Comparison of ENCODE assay signal across 9 cellular contexts in genomic region chr1:225845633-225846259, GRCh38. TPM values are rescaled to one million over a fixed set of nuclear protein-coding genes. Genes with fewer than 3 reads are reported as not detected.
DNase-seq lines count a peak whose midpoint lies in the region; ATAC-seq and TF ChIP-seq lines count a peak whose summit lies in the region.
"Had no signal": no experiment of that assay in that cellular context is flagged by ENCODE, and none has a peak within 500 bp of the region (broad histone marks: within the 10 kb centered on the region; RNA-seq: fewer than 3 reads in every experiment).

No MANE protein-coding gene starts in this region.

- DNase-seq in CD4-positive, alpha-beta T cell: peak in 4 of 10 experiments; percentile 16 to 35 (median 28)
- DNase-seq in adrenal gland: peak; percentile 79 to 89 (median 87)
- DNase-seq in left ventricle myocardium inferior: peak; percentile 78
- peak; percentile 51 for DNase-seq in putamen (ENCODE audit: low spot score)
- no peak for DNase-seq in activated gamma-delta T cell treated with Interleukin-2 at 50 U/mL for 16 hours

- H3K27ac ChIP-seq in CD4-positive, alpha-beta T cell (ENCODE audit: low read depth, low read length): no peak overlapping the region
- no peak overlapping the region; the same call in 1 of the 2 replicates for H3K27ac ChIP-seq in HEK293 (ENCODE audit: extremely low read depth, low read depth, low read length)
- no peak overlapping the region for H3K27ac ChIP-seq in OCI-LY1 (ENCODE audit: low read depth, low read length, poor library complexity, severe bottlenecking)
- peak overlapping the region in 3 of 5 donors; percentile 42 to 80 (median 54) for H3K27ac ChIP-seq in adrenal gland
- H3K27ac ChIP-seq in left ventricle myocardium inferior (replicated peaks): peak overlapping the region; percentile 58

- H3K4me1 ChIP-seq in HEK293 (ENCODE audit: control insufficient read depth, insufficient read depth, low read length) (no peaks in the 10 kb centered on the region), OCI-LY1 (ENCODE audit: insufficient read depth, low read length, severe bottlenecking) (peaks cover 33% of the 10 kb centered on the region), adrenal gland (replicated peaks in 1 of 2) (peaks cover 4 to 11% of the 10 kb centered on the region in 2 donors), left ventricle myocardium inferior (peaks cover 43% of the 10 kb centered on the region)

- H3K4me2 ChIP-seq in OCI-LY1 (ENCODE audit: low read length): no peak overlapping the region

- peaks cover 44% of the 10 kb centered on the region for H3K36me3 Mint-ChIP-seq in CD4-positive, alpha-beta T cell (ENCODE audit: low read depth)

- no peak for ATAC-seq in CD4-positive, alpha-beta T cell (ENCODE audit: poor library complexity)
- no peak for ATAC-seq in GM19324 (IDR thresholded peaks at IDR 0.05; ENCODE audit: low FRiP score, unreplicated experiment)

- TF ChIP-seq CTCF in CD4-positive, alpha-beta T cell (IDR thresholded peaks at IDR 0.05): peak; percentile 35
- peak; percentile 98 for TF ChIP-seq CTCF in HEK293 (tag by site-specific recombination; IDR thresholded peaks at IDR 0.05)
- TF ChIP-seq CTCF in OCI-LY1 (IDR thresholded peaks at IDR 0.05; ENCODE audit: low read length): peak; percentile 76
- peak; percentile 45 to 80 (median 69) for TF ChIP-seq CTCF in adrenal gland (IDR thresholded peaks at IDR 0.05)
- TF ChIP-seq CTCF in left ventricle myocardium inferior (IDR thresholded peaks at IDR 0.05; ENCODE audit: borderline replicate concordance): peak; percentile 82

- H3K9me3 Mint-ChIP-seq in CD4-positive, alpha-beta T cell: no peaks in the 10 kb centered on the region
- H3K9me3 Mint-ChIP-seq: T-helper 1 cell treated with Interleukin-12 subunit alpha and Interleukin-12 subunit beta and Interleukin-4 antibody, amounts not matched to agents 30 μg/mL and 1 μg/mL, for 36 hours had no signal

- peak overlapping the region; percentile 96 for H3K27ac Mint-ChIP-seq in CD4-positive, alpha-beta T cell
- H3K27ac Mint-ChIP-seq: T-helper 1 cell treated with Interleukin-12 subunit alpha and Interleukin-12 subunit beta and Interleukin-4 antibody, amounts not matched to agents 30 μg/mL and 1 μg/mL, for 36 hours had no signal

- no peak overlapping the region for H3K4me3 Mint-ChIP-seq in CD4-positive, alpha-beta T cell
- H3K4me3 Mint-ChIP-seq: T-helper 1 cell treated with Interleukin-12 subunit alpha and Interleukin-12 subunit beta and Interleukin-4 antibody, amounts not matched to agents 30 μg/mL and 1 μg/mL, for 36 hours had no signal

- 17 to 50% (median 38%) methylated on average over 1 to 11 of the region's 11 CpGs for WGBS in adrenal gland, 4 donors

- POLR2A ChIA-PET in CD4-positive, alpha-beta T cell (lab: Charles Lee): interaction anchor here (0.7 to 1.7 kb wide), 7 partner anchors 11 to 68 kb away, joined by 3 to 6 read pairs (median 3); partner anchors contain the start of gene SRP9
- POLR2A ChIA-PET in HEK293 (lab: Yijun Ruan, JAX): interaction anchor here (0.6 to 1.4 kb wide), 5 partner anchors 9 to 367 kb away, joined by 3 to 8 read pairs (median 3); partner anchors contain the start of genes SRP9 and TMEM63A

- H3K4me3 ChIP-seq in HEK293 (ENCODE audit: low read depth, low read length): no peak overlapping the region
- H3K4me3 ChIP-seq in OCI-LY1 (ENCODE audit: low read depth, low read length, poor library complexity, severe bottlenecking): no peak overlapping the region
- H3K4me3 ChIP-seq in adrenal gland: no peak overlapping the region
- no peak overlapping the region for H3K4me3 ChIP-seq in left ventricle myocardium inferior

- H3K27me3 Mint-ChIP-seq in CD4-positive, alpha-beta T cell: no peaks in the 10 kb centered on the region

- CTCF ChIA-PET in CD4-positive, alpha-beta T cell (lab: Charles Lee): interaction anchor here (1.0 kb wide), 1 partner anchor 65 kb away, joined by 4 read pairs; no protein-coding TSS in a partner anchor
- CTCF ChIA-PET in HEK293 (lab: Yijun Ruan, JAX): interaction anchor here (0.5 to 8.2 kb wide), 23 partner anchors 8 to 402 kb away, joined by 3 to 104 read pairs (median 4); partner anchors contain the start of genes SRP9 and TMEM63A

- H3K36me3 ChIP-seq in HEK293 (ENCODE audit: control insufficient read depth in 2 of 2, insufficient read depth in 1 of 2, low read length in 2 of 2) (peaks cover 0 to 61% of the 10 kb centered on the region in 2 experiments; a peak in 2 of 3 replicates), OCI-LY1 (ENCODE audit: insufficient read depth, low read length) (no peaks in the 10 kb centered on the region), adrenal gland (replicated peaks in 1 of 2) (peaks cover 0 to 69% of the 10 kb centered on the region in 2 donors), left ventricle myocardium inferior (peaks cover 71% of the 10 kb centered on the region)

- peak in 1 of 2 donors; percentile 12 for TF ChIP-seq POLR2A in adrenal gland (IDR thresholded peaks at IDR 0.05)

- no peaks in the 10 kb centered on the region for H3K27me3 ChIP-seq in CD4-positive, alpha-beta T cell (ENCODE audit: control insufficient read depth, insufficient read depth, low read length)
- no peaks in the 10 kb centered on the region for H3K27me3 ChIP-seq in OCI-LY1 (ENCODE audit: insufficient read depth, low read length)
- H3K27me3 ChIP-seq in adrenal gland: no peaks in the 10 kb centered on the region
- H3K27me3 ChIP-seq in left ventricle myocardium inferior (ENCODE audit: low read depth): no peaks in the 10 kb centered on the region

- no peaks in the 10 kb centered on the region for H3F3A ChIP-seq in OCI-LY1 (ENCODE audit: insufficient read depth, low read length)

- intact Hi-C loops in CD4-positive, alpha-beta T cell (cut with DNase I, micrococcal nuclease): loop anchor here in 1 of 2 experiments (10.0 kb wide), 1 partner anchor 291 kb away; no protein-coding TSS in a partner anchor
- intact Hi-C loops in adrenal gland (cut with DNase I) (loop anchor here (10.0 kb wide), 2 partner anchors 69 to 71 kb away; partner anchors contain the start of gene SRP9 (in 1 of the 2)), left ventricle myocardium inferior (cut with micrococcal nuclease) (no loop called here)

- no peaks in the 10 kb centered on the region for H4K20me1 ChIP-seq in OCI-LY1 (ENCODE audit: insufficient read depth, low read length)

- H3K9me3 ChIP-seq in CD4-positive, alpha-beta T cell (ENCODE audit: control insufficient read depth, low read length): no peaks in the 10 kb centered on the region
- H3K9me3 ChIP-seq in HEK293 (ENCODE audit: control insufficient read depth, insufficient read depth, low read depth, low read length) (no peaks in the 10 kb centered on the region), OCI-LY1 (ENCODE audit: low read length) (no peaks in the 10 kb centered on the region; the same call in 1 of the 2 replicates), adrenal gland (replicated peaks in 1 of 3) (no peaks in the 10 kb centered on the region), left ventricle myocardium inferior (replicated peaks) (no peaks in the 10 kb centered on the region)

- no peaks in the 10 kb centered on the region for H3K79me2 ChIP-seq in OCI-LY1 (ENCODE audit: insufficient read depth, low read length)

- H3K9me2 ChIP-seq in OCI-LY1 (ENCODE audit: low read depth, low read length): no peaks in the 10 kb centered on the region

- no peak overlapping the region for H3K9ac ChIP-seq in OCI-LY1 (ENCODE audit: low read length)

- H3K4me1 Mint-ChIP-seq in CD4-positive, alpha-beta T cell (ENCODE audit: low read depth): peaks cover 57% of the 10 kb centered on the region

- H2AFZ ChIP-seq in OCI-LY1 (ENCODE audit: low read length): no peak overlapping the region

TF ChIP-seq in HEK293, 187 proteins besides CTCF, POLR2A, EP300 and RAD21 (continues in another document):
- TF ChIP-seq ZSCAN23 (tag by site-specific recombination; IDR thresholded peaks at IDR 0.05): no peak
- no peak for TF ChIP-seq ZNF202 (tag by site-specific recombination; IDR thresholded peaks at IDR 0.05; ENCODE audit: borderline replicate concordance)
- TF ChIP-seq ZNF23 (tag by site-specific recombination; IDR thresholded peaks at IDR 0.05; ENCODE audit: borderline replicate concordance): no peak
- no peak for TF ChIP-seq ZNF155 (tag by site-specific recombination; IDR thresholded peaks at IDR 0.05)
- no peak for TF ChIP-seq ZNF654 (tag by site-specific recombination; IDR thresholded peaks at IDR 0.05; ENCODE audit: low read depth)
- no peak for TF ChIP-seq ZNF529 (tag by site-specific recombination; IDR thresholded peaks at IDR 0.05; ENCODE audit: insufficient replicate concordance)
- TF ChIP-seq ZNF621 (tag by site-specific recombination; IDR thresholded peaks at IDR 0.05): no peak
- peak; percentile 64 for TF ChIP-seq GLIS1 (tag by site-specific recombination; IDR thresholded peaks at IDR 0.05)
- no peak; the same call in none of the 2 replicates for TF ChIP-seq KLF9 (tag by site-specific recombination; IDR thresholded peaks at IDR 0.05; ENCODE audit: low read depth)
- no peak for TF ChIP-seq ZBTB20 (tag by site-specific recombination; IDR thresholded peaks at IDR 0.05)
- no peak for TF ChIP-seq RBAK (tag by site-specific recombination; IDR thresholded peaks at IDR 0.05)

RNA-seq across cellular contexts. Expression of gene EPHX1, which starts 35.8 kb away (rescaled TPM):
- total RNA-seq in CD4-positive, alpha-beta T cell: under 1 TPM; 0.34 to 0.47 TPM
- total RNA-seq in adrenal gland: 1,000 to 10,000 TPM; 1,400 to 3,548 (median 1,755) TPM
- polyA plus RNA-seq in adrenal gland: 1,000 to 10,000 TPM in 1 of 3 donors, 100 to 1,000 TPM in 2; 337 to 1,831 (median 896) TPM
- 49.7 TPM for total RNA-seq in left ventricle myocardium inferior

RNA-seq across cellular contexts. Expression of gene TMEM63A, which starts 36.4 kb away (rescaled TPM):
- total RNA-seq in CD4-positive, alpha-beta T cell: 100 to 1,000 TPM; 199 to 204 TPM
- total RNA-seq in adrenal gland (10 to 100 TPM; 15.8 to 80.4 (median 57.4) TPM), left ventricle myocardium inferior (30.4 TPM)
- 10 to 100 TPM; 20.8 to 96.9 (median 48.1) TPM for polyA plus RNA-seq in adrenal gland

RNA-seq across cellular contexts. Expression of gene LEFTY1, which starts 43.2 kb away (rescaled TPM):
- total RNA-seq in CD4-positive, alpha-beta T cell: not detected
- total RNA-seq in adrenal gland: 1 to 10 TPM in 2 of 8 donors, under 1 TPM in 2, not detected in 4; 0.47 to 1.5 (median 0.91) TPM
- polyA plus RNA-seq in adrenal gland: under 1 TPM in 2 of 3 donors, not detected in 1; 0.15 to 0.27 TPM
- total RNA-seq in left ventricle myocardium inferior: 0.55 TPM

Comparison
In these comparisons a context has a peak if more than half of its experiments do, and no peak if none do; other contexts are left out.
1. H3K27ac ChIP-seq: peak in adrenal gland (3 of 5) and left ventricle myocardium inferior (single experiment); none in CD4-positive, alpha-beta T cell (single experiment), HEK293 (single experiment) and OCI-LY1 (single experiment).
2. CTCF ChIP-seq: peak in every context shown above with its lines; median percentile 98 in HEK293; 82 in left ventricle myocardium inferior; 76 in OCI-LY1; 69 in adrenal gland; 35 in CD4-positive, alpha-beta T cell.
3. RNA of gene EPHX1, which starts 35.8 kb away (total RNA-seq): 1,400 to 3,548 TPM in adrenal gland and 49.7 TPM in left ventricle myocardium inferior (single experiment); 0.34 to 0.47 TPM in CD4-positive, alpha-beta T cell; every median in the first group is over 10 times any median in the second.